In genomic region chr7:54841772-54842707, GRCh38 we compare ENCODE assay signal across 10 cellular contexts.
DNase-seq lines count a peak whose midpoint lies in the region; ATAC-seq and TF ChIP-seq lines count a peak whose summit lies in the region.
"Had no signal": no experiment of that assay in that cellular context is flagged by ENCODE, and none has a peak within 500 bp of the region (broad histone marks: within the 10 kb centered on the region; RNA-seq: fewer than 3 reads in every experiment).

No MANE protein-coding gene starts in this region.

- H3K9me3 ChIP-seq in osteoblast (ENCODE audit: low read depth, low read length) (no peaks in the 10 kb centered on the region), prostate gland (no peaks in the 10 kb centered on the region)

- peak overlapping the region; percentile 62 for H2AFZ ChIP-seq in osteoblast (ENCODE audit: low read length)

- no peak overlapping the region for H3K4me3 Mint-ChIP-seq in T-cell
- H3K4me3 Mint-ChIP-seq: central memory CD8-positive, alpha-beta T cell; IgD-negative memory B cell had no signal

- ATAC-seq in T-cell (replicated peaks in 1 of 4): no peak

- peak; percentile 53 for TF ChIP-seq CTCF in GM12864 (IDR thresholded peaks at IDR 0.05; ENCODE audit: low read depth, low read length, missing control alignments)
- peak; percentile 51 for TF ChIP-seq CTCF in osteoblast (IDR thresholded peaks at IDR 0.05; ENCODE audit: extremely low read depth, low read depth, low read length)
- TF ChIP-seq CTCF in prostate gland (IDR thresholded peaks at IDR 0.05): peak in 2 of 4 experiments; percentile 4 to 10

- H3K4me1 ChIP-seq in osteoblast (ENCODE audit: insufficient read depth, low read length): peaks cover 26% of the 10 kb centered on the region
- H3K4me1 ChIP-seq in prostate gland (replicated peaks): no peaks in the 10 kb centered on the region

- peak overlapping the region; percentile 85 for H3K27ac ChIP-seq in osteoblast (ENCODE audit: low read depth, low read length)
- H3K27ac ChIP-seq in prostate gland: no peak overlapping the region

- no peaks in the 10 kb centered on the region for H3K36me3 Mint-ChIP-seq in T-cell
- H3K36me3 Mint-ChIP-seq: IgD-negative memory B cell had no signal

- no peaks in the 10 kb centered on the region for H3K4me1 Mint-ChIP-seq in T-cell
- H3K4me1 Mint-ChIP-seq: central memory CD8-positive, alpha-beta T cell had no signal

- CTCF ChIA-PET in T-cell (lab: Charles Lee): no interaction called here

- intact Hi-C loops in posterior cingulate gyrus (cut with DNase I) (no loop called here), prostate gland (cut with DNase I) (loop anchor here (10.0 kb wide), 1 partner anchor 1267 kb away; no protein-coding TSS in a partner anchor)

- 34% methylated on average over 8 of the region's 8 CpGs for WGBS in prostate gland

- DNase-seq in GM12864 (ENCODE audit: low read depth): no peak
- peak; percentile 66 for DNase-seq in M059J (ENCODE audit: low read depth)
- peak; percentile 17 for DNase-seq in dermis blood vessel endothelial cell
- no peak for DNase-seq in osteoblast (ENCODE audit: insufficient read length, low spot score, missing footprints)
- no peak for DNase-seq in activated effector memory CD4-positive, alpha-beta T cell treated with anti-CD3 and anti-CD28 coated beads, Interleukin-2, amount 50 U/mL, for 16 hours
- no peak for DNase-seq in posterior cingulate gyrus
- no peak for DNase-seq in T-cell
- DNase-seq in prostate gland (ENCODE audit: low spot score): no peak

- no peaks in the 10 kb centered on the region for H3K36me3 ChIP-seq in osteoblast (ENCODE audit: insufficient read depth, low read length)
- no peaks in the 10 kb centered on the region for H3K36me3 ChIP-seq in prostate gland

- peak overlapping the region; percentile 62 for H3K4me2 ChIP-seq in osteoblast (ENCODE audit: insufficient read depth, low read length)

- POLR2A ChIA-PET in T-cell (lab: Charles Lee): no interaction called here

- no peaks in the 10 kb centered on the region for H4K20me1 ChIP-seq in osteoblast (ENCODE audit: insufficient read depth, low read length)

- H3K27me3 Mint-ChIP-seq in T-cell: peaks cover 0 to 2% of the 10 kb centered on the region in 2 donors

- TF ChIP-seq POLR2A in prostate gland (IDR thresholded peaks at IDR 0.05): no peak

- no peak overlapping the region for H3K27ac Mint-ChIP-seq in T-cell
- H3K27ac Mint-ChIP-seq: IgD-negative memory B cell had no signal

- H3K79me2 ChIP-seq in osteoblast (ENCODE audit: insufficient read depth, low read length): no peaks in the 10 kb centered on the region

- no peak overlapping the region for H3K4me3 ChIP-seq in GM12864 (ENCODE audit: low read depth, low read length)
- H3K4me3 ChIP-seq in osteoblast (ENCODE audit: insufficient read depth, low read length): no peak overlapping the region
- no peak overlapping the region for H3K4me3 ChIP-seq in prostate gland

- no peaks in the 10 kb centered on the region for H3K9me3 Mint-ChIP-seq in T-cell
- H3K9me3 Mint-ChIP-seq: central memory CD8-positive, alpha-beta T cell; IgD-negative memory B cell had no signal

- H3K27me3 ChIP-seq in osteoblast (ENCODE audit: insufficient read depth, low read length): no peaks in the 10 kb centered on the region
- no peaks in the 10 kb centered on the region for H3K27me3 ChIP-seq in prostate gland (replicated peaks; ENCODE audit: insufficient read depth)

Comparison
In these comparisons a context has a peak if more than half of its experiments do, and no peak if none do; other contexts are left out.
1. DNase-seq: peak in M059J (single experiment) and dermis blood vessel endothelial cell (single experiment); none in GM12864 (single experiment), osteoblast (single experiment), activated effector memory CD4-positive, alpha-beta T cell treated with anti-CD3 and anti-CD28 coated beads, Interleukin-2, amount 50 U/mL, for 16 hours (single experiment), posterior cingulate gyrus (0 of 10), T-cell (0 of 34) and prostate gland (single experiment).